8 cellular contexts compared by ENCODE assay signal in the genomic region with DNA sequence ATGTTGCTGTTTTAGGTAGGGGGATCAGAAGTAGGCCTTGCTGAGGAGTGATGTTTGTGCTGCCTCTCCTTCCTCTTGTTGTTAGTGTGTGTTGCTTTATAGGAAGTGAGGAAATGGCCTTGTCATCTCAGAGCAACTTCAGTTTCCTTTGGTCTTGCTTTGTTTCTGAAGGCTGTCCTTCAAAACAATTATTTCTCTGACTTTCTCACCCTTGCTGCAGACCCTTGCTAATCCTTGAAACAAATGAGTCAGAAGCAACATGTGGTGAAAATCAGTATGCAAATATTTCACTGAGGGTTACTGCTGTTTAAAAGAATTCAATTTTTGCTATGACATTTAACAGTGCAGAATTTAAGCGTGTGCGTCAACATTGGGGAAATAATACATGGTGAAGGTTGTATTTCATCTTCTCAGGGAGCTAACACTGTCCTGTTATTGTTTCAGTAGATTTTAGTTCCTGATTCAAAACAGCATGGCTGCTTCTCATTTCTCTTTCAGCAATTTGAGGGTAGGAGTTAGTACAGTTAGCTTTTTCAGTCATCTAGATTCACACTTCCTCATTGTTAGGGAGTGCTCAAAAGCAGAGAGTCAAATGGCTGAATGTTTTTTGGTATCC. TPM values are rescaled to one million over a fixed set of nuclear protein-coding genes. Genes with fewer than 3 reads are reported as not detected.
DNase-seq lines count a peak whose midpoint lies in the region; ATAC-seq and TF ChIP-seq lines count a peak whose summit lies in the region.

No MANE protein-coding gene starts in this region.

- no peak overlapping the region for H3K9ac ChIP-seq in colonic mucosa (ENCODE audit: low read depth in 2 of 2, low read length in 2 of 2)

- H3K9me3 ChIP-seq in colonic mucosa, result no peaks in the 10 kb centered on the region

- no peaks in the 10 kb centered on the region for H3K27me3 ChIP-seq in colonic mucosa

- H3K27ac ChIP-seq in colonic mucosa, result no peak overlapping the region

- no peak overlapping the region for H3K4me3 ChIP-seq in colonic mucosa

- no peak for TF ChIP-seq CTCF in colonic mucosa (IDR thresholded peaks at IDR 0.05)

- intact Hi-C loops in Right ventricle myocardium superior (cut with DNase I), result no loop called here
- intact Hi-C loops in colonic mucosa (cut with DNase I), result no loop called here

- H3K36me3 ChIP-seq in colonic mucosa, result no peaks in the 10 kb centered on the region

- DNase-seq in NCI-H526 treated with DMSO at 0.1 percent for 48 hours (lab: John Stamatoyannopoulos, UW) (peak; percentile 11), Right ventricle myocardium superior (no peak), putamen (ENCODE audit: low spot score) (no peak), NCI-H1048 (lab: John Stamatoyannopoulos, UW) (no peak), colonic mucosa (no peak)
- DNase-seq in effector CD4-positive, alpha-beta T cell, result no peak

- H3K4me1 ChIP-seq in colonic mucosa, result no peaks in the 10 kb centered on the region

- peak; percentile 89 for ATAC-seq in GM18867 (IDR thresholded peaks at IDR 0.05; ENCODE audit: unreplicated experiment)
- ATAC-seq in HG02610 (IDR thresholded peaks at IDR 0.05; ENCODE audit: unreplicated experiment), result peak; percentile 93
- peak; percentile 57 for ATAC-seq in Right ventricle myocardium superior (ENCODE audit: poor library complexity)

RNA-seq across cellular contexts. Expression of a gene that starts 13.8 kb away (rescaled TPM):
- 17.1 TPM for total RNA-seq in Right ventricle myocardium superior
- 1 to 10 TPM; 4.2 to 4.4 TPM for total RNA-seq in colonic mucosa
